19 cellular contexts compared by ENCODE assay signal in genomic region chr7:116799912-116800311, GRCh38.
DNase-seq lines count a peak whose midpoint lies in the region; ATAC-seq, FAIRE-seq and TF ChIP-seq lines count a peak whose summit lies in the region.
"Had no signal": no experiment of that assay in that cellular context is flagged by ENCODE, and none has a peak within 500 bp of the region (broad histone marks: within the 10 kb centered on the region; RNA-seq: fewer than 3 reads in every experiment).

No MANE protein-coding gene starts in this region.

- ATAC-seq in HCT116 (no peak), psoas muscle (no peak), GM23338 (no peak)
- ATAC-seq in stimulated activated memory B cell treated with anti-CD40 and anti-IgM and Interleukin-4, amounts not matched to agents 10 μg/mL and 1 μg/mL and 100 μg/mL, for 72 hours = no peak

- no peak for FAIRE-seq in GM12892 (lab: Jason Lieb, UNC)
- FAIRE-seq: D721Med had no signal

- H4K20me1 ChIP-seq in HCT116 (ENCODE audit: insufficient read depth) (no peaks in the 10 kb centered on the region), GM23338 (replicated peaks; ENCODE audit: insufficient read depth) (no peaks in the 10 kb centered on the region)

- H3K4me1 Mint-ChIP-seq in GM23338 = peaks cover 13% of the 10 kb centered on the region
- H3K4me1 Mint-ChIP-seq in stimulated activated memory B cell treated with anti-CD40 and anti-IgM and Interleukin-4, amounts not matched to agents 10 μg/mL and 1 μg/mL and 100 μg/mL, for 72 hours = peaks cover 18% of the 10 kb centered on the region

- TF ChIP-seq POLR2A in HCT116 (IDR thresholded peaks at IDR 0.05; ENCODE audit: borderline replicate concordance, extremely low read depth, insufficient read depth, insufficient read length) = no peak
- no peak for TF ChIP-seq POLR2A in GM12892 (IDR thresholded peaks at IDR 0.05; ENCODE audit: low read depth, low read length)

- H3K79me2 ChIP-seq in HCT116 (ENCODE audit: insufficient read depth, low read length) (no peaks in the 10 kb centered on the region; the same call in 1 of the 2 replicates), GM23338 (replicated peaks; ENCODE audit: insufficient read depth) (no peaks in the 10 kb centered on the region)

- TF ChIP-seq CTCF in HCT116 (IDR thresholded peaks at IDR 0.05 in 2 of 3, conservative IDR thresholded peaks at IDR 0.05 in 1 of 3; ENCODE audit: borderline replicate concordance in 1 of 3, insufficient read depth in 1 of 3, low read depth in 2 of 3, low read length in 2 of 3) = no peak
- no peak for TF ChIP-seq CTCF in psoas muscle (IDR thresholded peaks at IDR 0.05)
- TF ChIP-seq CTCF in GM23338 (conservative IDR thresholded peaks at IDR 0.05; ENCODE audit: low read depth in 2 of 2) = no peak

- H3K36me3 Mint-ChIP-seq in GM23338 (ENCODE audit: low read depth) = no peaks in the 10 kb centered on the region
- no peaks in the 10 kb centered on the region for H3K36me3 Mint-ChIP-seq in stimulated activated memory B cell treated with anti-CD40 and anti-IgM and Interleukin-4, amounts not matched to agents 10 μg/mL and 1 μg/mL and 100 μg/mL, for 72 hours
- H3K36me3 Mint-ChIP-seq: CD4-positive, alpha-beta memory T cell had no signal

- peaks cover 13 to 31% of the 10 kb centered on the region in 2 experiments; a peak in 3 of 4 replicates for H3K36me3 ChIP-seq in HCT116 (ENCODE audit: control insufficient read depth in 1 of 2, insufficient read depth in 2 of 2, low read length in 2 of 2)
- H3K36me3 ChIP-seq in psoas muscle (ENCODE audit: insufficient read depth in 1 of 2, low read depth in 1 of 2) = peaks cover 9 to 24% of the 10 kb centered on the region in 2 donors
- H3K36me3 ChIP-seq in GM23338 (ENCODE audit: insufficient read depth) = no peaks in the 10 kb centered on the region
- H3K36me3 ChIP-seq: BE2C had no signal

- H3K9me2 ChIP-seq in HCT116 (ENCODE audit: insufficient read depth) = no peaks in the 10 kb centered on the region
- no peaks in the 10 kb centered on the region for H3K9me2 ChIP-seq in GM23338 (ENCODE audit: insufficient read depth)
- H3K9me2 ChIP-seq: SK-N-SH had no signal

- no peak overlapping the region for H3K9ac ChIP-seq in HCT116 (ENCODE audit: low read length)
- H3K9ac ChIP-seq: SK-N-SH had no signal

- TF ChIP-seq RAD21 in HCT116 (IDR thresholded peaks at IDR 0.05; ENCODE audit: low read depth) = no peak

- H3K9me3 ChIP-seq in HCT116 (ENCODE audit: control insufficient read depth in 1 of 2, insufficient read depth in 1 of 2, low read depth in 1 of 2, low read length in 2 of 2) (no peaks in the 10 kb centered on the region), psoas muscle (no peaks in the 10 kb centered on the region)
- H3K9me3 ChIP-seq: BE2C, SK-N-SH had no signal

- no peaks in the 10 kb centered on the region for H3K9me3 Mint-ChIP-seq in GM23338
- no peaks in the 10 kb centered on the region for H3K9me3 Mint-ChIP-seq in stimulated activated memory B cell treated with anti-CD40 and anti-IgM and Interleukin-4, amounts not matched to agents 10 μg/mL and 1 μg/mL and 100 μg/mL, for 72 hours
- H3K9me3 Mint-ChIP-seq: CD4-positive, alpha-beta memory T cell had no signal

- BruUV-seq in HCT116 (replicated peaks; lab: Mats Ljungman, UMichigan) = no TSS peak

- POLR2A ChIA-PET in HCT116 (lab: Charles Lee) = no interaction called here

- H3K4me2 ChIP-seq in HCT116 (ENCODE audit: low read length) (peak overlapping the region; percentile 80; the same call in 1 of the 2 replicates), GM23338 (no peak overlapping the region)
- H3K4me2 ChIP-seq: SK-N-SH had no signal

- H3K27me3 ChIP-seq in HCT116 (ENCODE audit: insufficient read depth, low read length) = no peaks in the 10 kb centered on the region
- H3K27me3 ChIP-seq in psoas muscle (ENCODE audit: insufficient read depth in 3 of 3, low read length in 2 of 3) = no peaks in the 10 kb centered on the region
- H3K27me3 ChIP-seq in GM23338 (ENCODE audit: insufficient read depth) = no peaks in the 10 kb centered on the region

- H3K27ac ChIP-seq in HCT116 (ENCODE audit: low read depth, low read length) (peak overlapping the region; percentile 90), psoas muscle (peak overlapping the region; percentile 86), GM23338 (ENCODE audit: low read depth) (no peak overlapping the region)

- CTCF ChIA-PET in HCT116 (lab: Charles Lee) = no interaction called here

- no peaks in the 10 kb centered on the region for H3K27me3 Mint-ChIP-seq in GM23338 (ENCODE audit: insufficient read depth, low read depth, poor library complexity)
- H3K27me3 Mint-ChIP-seq in stimulated activated memory B cell treated with anti-CD40 and anti-IgM and Interleukin-4, amounts not matched to agents 10 μg/mL and 1 μg/mL and 100 μg/mL, for 72 hours = no peaks in the 10 kb centered on the region

- H3K4me3 ChIP-seq in HCT116 (replicated peaks in 1 of 2; ENCODE audit: low read depth in 1 of 2, low read length in 2 of 2) (no peak overlapping the region), psoas muscle (no peak overlapping the region), GM23338 (no peak overlapping the region)

- RAD21 ChIA-PET in HCT116 (lab: Charles Lee; ENCODE audit: low non-redundant PET in 1 of 2, low total read pairs in 2 of 2, uncharacterized antibody in 2 of 2, unreplicated experiment in 2 of 2) = no interaction called here

- peaks cover 72 to 88% of the 10 kb centered on the region in 2 experiments for H3K4me1 ChIP-seq in HCT116 (ENCODE audit: control insufficient read depth in 1 of 2, insufficient read depth in 2 of 2, low read length in 2 of 2)
- H3K4me1 ChIP-seq in psoas muscle = peaks cover 36% of the 10 kb centered on the region
- H3K4me1 ChIP-seq in GM23338 (ENCODE audit: insufficient read depth) = peaks cover 7% of the 10 kb centered on the region; the same call in 1 of the 2 replicates
- H3K4me1 ChIP-seq: BE2C had no signal

- H3F3A ChIP-seq in GM23338 (replicated peaks; ENCODE audit: low read depth) = no peaks in the 10 kb centered on the region

- DNase-seq in HCT116 (ENCODE audit: low read depth, low spot score) (no peak), NCI-H226 (peak; percentile 54), fibroblast of gingiva (ENCODE audit: low read depth) (peak; percentile 51), psoas muscle (no peak), GM23338 (ENCODE audit: low spot score) (no peak), GM12892 (ENCODE audit: insufficient read length) (no peak)
- DNase-seq: BE2C; CD4-positive, alpha-beta memory T cell; DMS79 treated with DMSO at 0.1 percent for 48 hours; GDM1; H7; Karpas-422; NCI-H1694; NCI-H446 treated with DMSO at 0.1 percent for 48 hours; NCI-H748 treated with DMSO at 0.1 percent for 48 hours; Right ventricle myocardium superior; SK-N-SH had no signal

- H3K27ac Mint-ChIP-seq in GM23338 = no peak overlapping the region
- H3K27ac Mint-ChIP-seq in stimulated activated memory B cell treated with anti-CD40 and anti-IgM and Interleukin-4, amounts not matched to agents 10 μg/mL and 1 μg/mL and 100 μg/mL, for 72 hours = no peak overlapping the region
- H3K27ac Mint-ChIP-seq: CD4-positive, alpha-beta memory T cell had no signal

- H2AFZ ChIP-seq in HCT116 (ENCODE audit: low read depth, low read length, poor library complexity, severe bottlenecking) (no peak overlapping the region), GM23338 (no peak overlapping the region)

- intact Hi-C loops in HCT116 (cut with micrococcal nuclease) = loop anchor here (5.0 kb wide), 1 partner anchor 113 kb away; no protein-coding TSS in a partner anchor
- intact Hi-C loops in psoas muscle (cut with DNase I) = loop anchor here in 1 of 2 donors (10.0 kb wide), 1 partner anchor 625 kb away; no protein-coding TSS in a partner anchor

- H3K4me3 Mint-ChIP-seq in GM23338 = no peak overlapping the region
- no peak overlapping the region for H3K4me3 Mint-ChIP-seq in stimulated activated memory B cell treated with anti-CD40 and anti-IgM and Interleukin-4, amounts not matched to agents 10 μg/mL and 1 μg/mL and 100 μg/mL, for 72 hours
- H3K4me3 Mint-ChIP-seq: CD4-positive, alpha-beta memory T cell had no signal

TF ChIP-seq in HCT116, 20 proteins besides CTCF, POLR2A, EP300 and RAD21 (continues in another document):
- TF ChIP-seq, protein P1, sequence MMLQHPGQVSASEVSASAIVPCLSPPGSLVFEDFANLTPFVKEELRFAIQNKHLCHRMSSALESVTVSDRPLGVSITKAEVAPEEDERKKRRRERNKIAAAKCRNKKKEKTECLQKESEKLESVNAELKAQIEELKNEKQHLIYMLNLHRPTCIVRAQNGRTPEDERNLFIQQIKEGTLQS (IDR thresholded peaks at IDR 0.05) = no peak
- TF ChIP-seq ELF1 (IDR thresholded peaks at IDR 0.05; ENCODE audit: borderline replicate concordance, low read depth) = no peak
- no peak for TF ChIP-seq CBX3 (IDR thresholded peaks at IDR 0.05; ENCODE audit: low read depth)

TF ChIP-seq in GM23338, 12 proteins besides CTCF, POLR2A, EP300 and RAD21 (continues in another document):
- TF ChIP-seq JUNB (IDR thresholded peaks at IDR 0.05; ENCODE audit: unreplicated experiment) (no peak), ZNF114 (CRISPR knock-in tag; IDR thresholded peaks at IDR 0.05) (no peak), STAT1 (IDR thresholded peaks at IDR 0.05; ENCODE audit: unreplicated experiment) (no peak), ZNF331 (CRISPR knock-in tag; IDR thresholded peaks at IDR 0.05; ENCODE audit: low read depth) (no peak)
- TF ChIP-seq, protein P2, sequence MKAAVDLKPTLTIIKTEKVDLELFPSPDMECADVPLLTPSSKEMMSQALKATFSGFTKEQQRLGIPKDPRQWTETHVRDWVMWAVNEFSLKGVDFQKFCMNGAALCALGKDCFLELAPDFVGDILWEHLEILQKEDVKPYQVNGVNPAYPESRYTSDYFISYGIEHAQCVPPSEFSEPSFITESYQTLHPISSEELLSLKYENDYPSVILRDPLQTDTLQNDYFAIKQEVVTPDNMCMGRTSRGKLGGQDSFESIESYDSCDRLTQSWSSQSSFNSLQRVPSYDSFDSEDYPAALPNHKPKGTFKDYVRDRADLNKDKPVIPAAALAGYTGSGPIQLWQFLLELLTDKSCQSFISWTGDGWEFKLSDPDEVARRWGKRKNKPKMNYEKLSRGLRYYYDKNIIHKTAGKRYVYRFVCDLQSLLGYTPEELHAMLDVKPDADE (IDR thresholded peaks at IDR 0.05) = no peak

Comparison
In these comparisons a context has a peak if more than half of its experiments do, and no peak if none do; other contexts are left out.
1. DNase-seq: peak in NCI-H226 (single experiment) and fibroblast of gingiva (single experiment); none in HCT116 (single experiment), psoas muscle (0 of 2), GM23338 (single experiment) and GM12892 (single experiment).